In the genomic region with DNA sequence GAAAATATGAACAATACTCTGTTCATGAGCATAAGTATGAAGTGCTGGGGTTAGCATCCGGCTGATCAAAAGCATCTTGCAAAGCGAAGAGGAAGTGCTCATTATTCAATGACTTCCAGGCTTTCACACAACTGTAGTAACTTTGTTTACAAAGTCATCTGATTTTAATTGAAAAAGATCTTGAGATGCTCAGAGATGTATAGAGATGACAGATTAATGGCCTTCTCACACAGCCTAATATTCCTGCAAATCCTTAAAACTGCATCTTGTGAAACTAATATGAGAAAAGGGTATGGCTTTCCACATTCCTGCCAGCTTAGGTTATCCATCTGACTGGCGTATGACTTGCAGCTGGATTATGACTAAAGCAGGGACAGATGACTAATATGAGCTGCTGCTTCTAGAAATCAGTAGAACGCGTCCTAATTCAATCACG, we compare ENCODE assay signal across 10 cellular contexts.
DNase-seq lines count a peak whose midpoint lies in the region; ATAC-seq and TF ChIP-seq lines count a peak whose summit lies in the region.
"Had no signal": no experiment of that assay in that cellular context is flagged by ENCODE, and none has a peak within 500 bp of the region (broad histone marks: within the 10 kb centered on the region; RNA-seq: fewer than 3 reads in every experiment).

No MANE protein-coding gene starts in this region.

- H3K36me3 ChIP-seq in trophoblast cell (ENCODE audit: control insufficient read depth in 1 of 2, insufficient read depth in 2 of 2, low read length in 2 of 2): no peaks in the 10 kb centered on the region

- H3K27ac ChIP-seq in RWPE1 (no peak overlapping the region), trophoblast cell (ENCODE audit: low read depth, low read length) (no peak overlapping the region)

- no peak overlapping the region for H2BK12ac ChIP-seq in trophoblast cell (ENCODE audit: low read length)

- intact Hi-C loops in natural killer cell (cut with micrococcal nuclease): no loop called here

- DNase-seq in ELR (ENCODE audit: low read depth): peak; percentile 92
- peak; percentile 77 for DNase-seq in RWPE1 (ENCODE audit: low spot score)
- DNase-seq in trophoblast cell: peak; percentile 31 to 75
- DNase-seq in natural killer cell: no peak
- DNase-seq in cerebellum (ENCODE audit: low spot score): no peak
- DNase-seq in effector CD4-positive, alpha-beta T cell: no peak
- DNase-seq: activated B cell treated with CpG ODN at 0.5 μM for 24 hours, NCI-H2029 treated with DMSO at 0.1 percent for 48 hours had no signal

- no peak overlapping the region for H3K23ac ChIP-seq in trophoblast cell (ENCODE audit: low read length)

- H3K27ac Mint-ChIP-seq in natural killer cell: no peak overlapping the region
- H3K27ac Mint-ChIP-seq: activated B cell treated with CpG ODN at 0.5 μM for 24 hours had no signal

- no CpG with 5 or more reads among the region's 6 CpGs for WGBS in trophoblast cell (ENCODE audit: extremely low coverage, insufficient coverage, insufficient read length)

- H3K27me3 Mint-ChIP-seq in natural killer cell (ENCODE audit: low read depth in 2 of 2): no peaks in the 10 kb centered on the region
- H3K27me3 Mint-ChIP-seq: activated B cell treated with CpG ODN at 0.5 μM for 24 hours had no signal

- H2AK5ac ChIP-seq in trophoblast cell (ENCODE audit: low read length): no peak overlapping the region

- CTCF ChIA-PET in RWPE1 (lab: Yijun Ruan, JAX): no interaction called here

- POLR2A ChIA-PET in RWPE1 (lab: Yijun Ruan, JAX; ENCODE audit: low non-redundant PET): no interaction called here

- no peak overlapping the region for H3K4me2 ChIP-seq in trophoblast cell (ENCODE audit: low read length)

- peak; percentile 88 for ATAC-seq in esophagus mucosa
- ATAC-seq in GM18870 (IDR thresholded peaks at IDR 0.05; ENCODE audit: unreplicated experiment): no peak
- ATAC-seq in natural killer cell: no peak

- H3K79me1 ChIP-seq in trophoblast cell (ENCODE audit: low read length): no peaks in the 10 kb centered on the region

- H3K14ac ChIP-seq in trophoblast cell (ENCODE audit: low read length): no peak overlapping the region

- H4K8ac ChIP-seq in trophoblast cell (ENCODE audit: low read depth, low read length): no peak overlapping the region

- no peak overlapping the region for H3K9ac ChIP-seq in trophoblast cell (ENCODE audit: low read length)

- no peaks in the 10 kb centered on the region for H3K27me3 ChIP-seq in trophoblast cell (ENCODE audit: insufficient read depth, low read length)

- H3K4ac ChIP-seq in trophoblast cell (ENCODE audit: low read depth, low read length): no peak overlapping the region

- H2BK120ac ChIP-seq in trophoblast cell (ENCODE audit: insufficient read depth, low read length, poor library complexity): no peak overlapping the region

- peaks cover 0 to 2% of the 10 kb centered on the region in 2 experiments for H3K4me1 ChIP-seq in trophoblast cell (ENCODE audit: control insufficient read depth in 1 of 2, insufficient read depth in 2 of 2, low read length in 2 of 2)

- peaks cover 0 to 3% of the 10 kb centered on the region in 2 donors for H3K9me3 Mint-ChIP-seq in natural killer cell
- H3K9me3 Mint-ChIP-seq: activated B cell treated with CpG ODN at 0.5 μM for 24 hours had no signal

- H3K4me1 Mint-ChIP-seq in natural killer cell: peaks cover 0 to 6% of the 10 kb centered on the region in 2 donors
- H3K4me1 Mint-ChIP-seq: activated B cell treated with CpG ODN at 0.5 μM for 24 hours had no signal

- H4K91ac ChIP-seq in trophoblast cell (ENCODE audit: low read depth, low read length): no peak overlapping the region

- no peaks in the 10 kb centered on the region for H3K79me2 ChIP-seq in trophoblast cell (ENCODE audit: control insufficient read depth, insufficient read depth, low read length, poor library complexity)

- H3K4me3 Mint-ChIP-seq in natural killer cell: no peak overlapping the region
- H3K4me3 Mint-ChIP-seq: activated B cell treated with CpG ODN at 0.5 μM for 24 hours had no signal

- H3K4me3 ChIP-seq in trophoblast cell (ENCODE audit: low read depth, low read length): no peak overlapping the region

- TF ChIP-seq CTCF in RWPE1 (conservative IDR thresholded peaks at IDR 0.05; ENCODE audit: low read depth): no peak
- TF ChIP-seq CTCF in natural killer cell (IDR thresholded peaks at IDR 0.05): no peak

- no peak overlapping the region for H2AFZ ChIP-seq in trophoblast cell (ENCODE audit: insufficient read depth, low read length, poor library complexity)

- no peak overlapping the region for H2BK5ac ChIP-seq in trophoblast cell (ENCODE audit: low read depth, low read length, poor library complexity)

- H3K18ac ChIP-seq in trophoblast cell (ENCODE audit: low read length): no peak overlapping the region

- H3K36me3 Mint-ChIP-seq in natural killer cell: no peaks in the 10 kb centered on the region

- no peaks in the 10 kb centered on the region for H3K9me3 ChIP-seq in trophoblast cell (ENCODE audit: insufficient read depth, low read depth, low read length)

- H4K12ac ChIP-seq in trophoblast cell (ENCODE audit: low read depth, low read length): no peak overlapping the region

Comparison
In these comparisons a context has a peak if more than half of its experiments do, and no peak if none do; other contexts are left out.
1. DNase-seq: peak in ELR (single experiment), RWPE1 (single experiment) and trophoblast cell (2 of 2); none in natural killer cell (single experiment), cerebellum (single experiment) and effector CD4-positive, alpha-beta T cell (single experiment).